1 cellular context compared by ENCODE assay signal in the genomic region with DNA sequence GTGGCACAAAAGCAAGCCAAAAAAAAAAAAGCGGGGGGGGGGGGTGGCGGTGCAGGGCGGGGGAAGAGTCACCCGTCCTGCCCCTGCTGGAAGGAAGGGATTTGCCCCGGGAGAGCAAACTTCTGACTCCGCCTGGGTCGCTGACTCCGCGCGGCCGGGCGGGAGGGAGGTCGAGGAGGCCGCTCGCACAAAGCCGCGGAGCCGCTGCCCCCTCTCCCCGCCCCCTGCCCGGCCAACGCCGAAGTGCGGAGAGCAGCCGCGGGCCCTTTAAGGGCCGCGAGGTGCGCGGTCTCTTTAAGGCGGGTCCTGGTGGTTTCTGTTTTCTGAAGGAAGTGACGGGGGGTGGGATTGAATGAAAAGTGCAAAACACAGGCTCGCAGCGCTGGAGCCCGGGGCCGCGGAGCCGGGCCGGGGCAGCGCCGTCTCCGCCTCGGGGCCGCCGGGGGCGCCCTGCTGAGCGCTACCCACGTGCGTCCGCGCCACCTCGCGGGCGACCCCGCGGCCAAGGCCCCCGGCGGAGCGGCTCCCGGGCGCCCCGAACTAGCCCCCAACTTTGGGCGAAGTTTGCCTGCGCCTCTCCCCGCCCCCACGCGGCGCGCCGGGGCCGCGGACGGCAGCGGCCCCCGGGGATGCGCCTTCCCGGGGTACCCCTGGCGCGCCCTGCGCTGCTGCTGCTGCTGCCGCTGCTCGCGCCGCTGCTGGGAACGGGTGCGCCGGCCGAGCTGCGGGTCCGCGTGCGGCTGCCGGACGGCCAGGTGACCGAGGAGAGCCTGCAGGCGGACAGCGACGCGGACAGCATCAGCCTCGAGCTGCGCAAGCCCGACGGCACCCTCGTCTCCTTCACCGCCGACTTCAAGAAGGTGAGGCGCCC.
TF ChIP-seq lines count a peak whose summit lies in the region.

TSS of gene OAF (plus strand) at position 382 of the 871 bp plus-strand sequence. CDS start at position 630, 248 bp downstream.

TF ChIP-seq in HepG2, 621 proteins besides CTCF, POLR2A, EP300 and RAD21 (continued from another document and continues in another):
- TF ChIP-seq ZNF558 (CRISPR knock-in tag; IDR thresholded peaks at IDR 0.05; ENCODE audit: borderline replicate concordance) (no peak), NCOR1 (IDR thresholded peaks at IDR 0.05; ENCODE audit: borderline replicate concordance, low read length) (peak; percentile 22; the same call in 1 of the 2 replicates), SRY (CRISPR knock-in tag; IDR thresholded peaks at IDR 0.05) (0 out of 2 replicates have a peak, but pooled peaks have one; percentile 8), HNRNPK (IDR thresholded peaks at IDR 0.05; ENCODE audit: low read depth, low read length, poor library complexity, severe bottlenecking) (peak; percentile 55), ZNF496 (CRISPR knock-in tag; IDR thresholded peaks at IDR 0.05; ENCODE audit: insufficient replicate concordance) (no peak), SKI (IDR thresholded peaks at IDR 0.05; ENCODE audit: partially characterized antibody) (no peak), TIGD3 (CRISPR knock-in tag; IDR thresholded peaks at IDR 0.05; ENCODE audit: borderline replicate concordance) (no peak), ZNF550 (CRISPR knock-in tag; IDR thresholded peaks at IDR 0.05; ENCODE audit: borderline replicate concordance) (no peak), SOX13 (IDR thresholded peaks at IDR 0.05) (no peak), SOX13 (CRISPR knock-in tag; conservative IDR thresholded peaks at IDR 0.05 in 1 of 2, IDR thresholded peaks at IDR 0.05 in 1 of 2) (peak in 1 of 2 experiments; percentile 35; a peak in 1 of 4 replicates), ZNF724P (CRISPR knock-in tag; IDR thresholded peaks at IDR 0.05; ENCODE audit: borderline replicate concordance) (no peak), ZNF577 (CRISPR knock-in tag; IDR thresholded peaks at IDR 0.05; ENCODE audit: borderline replicate concordance, low read depth) (no peak), NAIF1 (CRISPR knock-in tag; IDR thresholded peaks at IDR 0.05; ENCODE audit: borderline replicate concordance) (no peak), ZNF441 (CRISPR knock-in tag; IDR thresholded peaks at IDR 0.05; ENCODE audit: borderline replicate concordance) (peak; percentile 96), HNF4A (CRISPR knock-in tag; IDR thresholded peaks at IDR 0.05) (peak; percentile 23; the same call in 1 of the 2 replicates), ZNF430 (CRISPR knock-in tag; IDR thresholded peaks at IDR 0.05) (peak; percentile 61; the same call in 1 of the 2 replicates), LCORL (IDR thresholded peaks at IDR 0.05) (no peak), LCORL (CRISPR knock-in tag; IDR thresholded peaks at IDR 0.05) (no peak), NFIC (IDR thresholded peaks at IDR 0.05; ENCODE audit: low read length) (no peak), ZNF362 (CRISPR knock-in tag; IDR thresholded peaks at IDR 0.05; ENCODE audit: borderline replicate concordance) (peak; percentile 44; the same call in 1 of the 2 replicates), PAF1 (CRISPR knock-in tag; IDR thresholded peaks at IDR 0.05) (no peak), GATAD1 (CRISPR knock-in tag; IDR thresholded peaks at IDR 0.05) (no peak), ZEB1 (IDR thresholded peaks at IDR 0.05; ENCODE audit: insufficient replicate concordance, low read depth) (peak; percentile 48), ZNF605 (CRISPR knock-in tag; IDR thresholded peaks at IDR 0.05) (0 out of 2 replicates have a peak, but pooled peaks have one; percentile 34), PCBP1 (IDR thresholded peaks at IDR 0.05; ENCODE audit: borderline replicate concordance, low read depth, low read length) (no peak), ZNF614 (CRISPR knock-in tag; IDR thresholded peaks at IDR 0.05; ENCODE audit: borderline replicate concordance) (peak; percentile 24; the same call in 1 of the 2 replicates), UBTF (CRISPR knock-in tag; IDR thresholded peaks at IDR 0.05) (peak; percentile 54; the same call in 1 of the 2 replicates), KMT2B (CRISPR knock-in tag; IDR thresholded peaks at IDR 0.05) (peak; percentile 23; the same call in 1 of the 2 replicates), TAF1 (CRISPR knock-in tag; IDR thresholded peaks at IDR 0.05) (peak; percentile 31; the same call in 1 of the 2 replicates), ZBTB7B (CRISPR knock-in tag; IDR thresholded peaks at IDR 0.05) (peak; percentile 33; the same call in 1 of the 2 replicates), ZNF10 (CRISPR knock-in tag; IDR thresholded peaks at IDR 0.05; ENCODE audit: borderline replicate concordance, low read depth) (no peak), SAP130 (CRISPR knock-in tag; IDR thresholded peaks at IDR 0.05; ENCODE audit: low read depth) (peak; percentile 47; the same call in 1 of the 2 replicates), DR1 (CRISPR knock-in tag; IDR thresholded peaks at IDR 0.05) (no peak)
- TF ChIP-seq, protein P1, sequence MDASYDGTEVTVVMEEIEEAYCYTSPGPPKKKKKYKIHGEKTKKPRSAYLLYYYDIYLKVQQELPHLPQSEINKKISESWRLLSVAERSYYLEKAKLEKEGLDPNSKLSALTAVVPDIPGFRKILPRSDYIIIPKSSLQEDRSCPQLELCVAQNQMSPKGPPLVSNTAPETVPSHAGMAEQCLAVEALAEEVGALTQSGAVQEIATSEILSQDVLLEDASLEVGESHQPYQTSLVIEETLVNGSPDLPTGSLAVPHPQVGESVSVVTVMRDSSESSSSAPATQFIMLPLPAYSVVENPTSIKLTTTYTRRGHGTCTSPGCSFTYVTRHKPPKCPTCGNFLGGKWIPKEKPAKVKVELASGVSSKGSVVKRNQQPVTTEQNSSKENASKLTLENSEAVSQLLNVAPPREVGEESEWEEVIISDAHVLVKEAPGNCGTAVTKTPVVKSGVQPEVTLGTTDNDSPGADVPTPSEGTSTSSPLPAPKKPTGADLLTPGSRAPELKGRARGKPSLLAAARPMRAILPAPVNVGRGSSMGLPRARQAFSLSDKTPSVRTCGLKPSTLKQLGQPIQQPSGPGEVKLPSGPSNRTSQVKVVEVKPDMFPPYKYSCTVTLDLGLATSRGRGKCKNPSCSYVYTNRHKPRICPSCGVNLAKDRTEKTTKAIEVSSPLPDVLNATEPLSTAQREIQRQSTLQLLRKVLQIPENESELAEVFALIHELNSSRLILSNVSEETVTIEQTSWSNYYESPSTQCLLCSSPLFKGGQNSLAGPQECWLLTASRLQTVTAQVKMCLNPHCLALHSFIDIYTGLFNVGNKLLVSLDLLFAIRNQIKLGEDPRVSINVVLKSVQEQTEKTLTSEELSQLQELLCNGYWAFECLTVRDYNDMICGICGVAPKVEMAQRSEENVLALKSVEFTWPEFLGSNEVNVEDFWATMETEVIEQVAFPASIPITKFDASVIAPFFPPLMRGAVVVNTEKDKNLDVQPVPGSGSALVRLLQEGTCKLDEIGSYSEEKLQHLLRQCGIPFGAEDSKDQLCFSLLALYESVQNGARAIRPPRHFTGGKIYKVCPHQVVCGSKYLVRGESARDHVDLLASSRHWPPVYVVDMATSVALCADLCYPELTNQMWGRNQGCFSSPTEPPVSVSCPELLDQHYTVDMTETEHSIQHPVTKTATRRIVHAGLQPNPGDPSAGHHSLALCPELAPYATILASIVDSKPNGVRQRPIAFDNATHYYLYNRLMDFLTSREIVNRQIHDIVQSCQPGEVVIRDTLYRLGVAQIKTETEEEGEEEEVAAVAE (CRISPR knock-in tag; IDR thresholded peaks at IDR 0.05; ENCODE audit: borderline replicate concordance): no peak
- TF ChIP-seq, protein P2, sequence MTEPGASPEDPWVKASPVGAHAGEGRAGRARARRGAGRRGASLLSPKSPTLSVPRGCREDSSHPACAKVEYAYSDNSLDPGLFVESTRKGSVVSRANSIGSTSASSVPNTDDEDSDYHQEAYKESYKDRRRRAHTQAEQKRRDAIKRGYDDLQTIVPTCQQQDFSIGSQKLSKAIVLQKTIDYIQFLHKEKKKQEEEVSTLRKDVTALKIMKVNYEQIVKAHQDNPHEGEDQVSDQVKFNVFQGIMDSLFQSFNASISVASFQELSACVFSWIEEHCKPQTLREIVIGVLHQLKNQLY (CRISPR knock-in tag; IDR thresholded peaks at IDR 0.05): 0 out of 2 replicates have a peak, but pooled peaks have one; percentile 14
- TF ChIP-seq, protein P3, sequence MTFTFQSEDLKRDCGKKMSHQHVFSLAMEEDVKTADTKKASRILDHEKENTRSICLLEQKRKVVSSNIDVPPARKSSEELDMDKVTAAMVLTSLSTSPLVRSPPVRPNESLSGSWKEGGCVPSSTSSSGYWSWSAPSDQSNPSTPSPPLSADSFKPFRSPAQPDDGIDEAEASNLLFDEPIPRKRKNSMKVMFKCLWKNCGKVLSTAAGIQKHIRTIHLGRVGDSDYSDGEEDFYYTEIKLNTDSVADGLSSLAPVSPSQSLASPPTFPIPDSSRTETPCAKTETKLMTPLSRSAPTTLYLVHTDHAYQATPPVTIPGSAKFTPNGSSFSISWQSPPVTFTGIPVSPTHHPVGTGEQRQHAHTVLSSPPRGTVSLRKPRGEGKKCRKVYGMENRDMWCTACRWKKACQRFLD (CRISPR knock-in tag; IDR thresholded peaks at IDR 0.05; ENCODE audit: borderline replicate concordance): no peak
- TF ChIP-seq, protein P4, sequence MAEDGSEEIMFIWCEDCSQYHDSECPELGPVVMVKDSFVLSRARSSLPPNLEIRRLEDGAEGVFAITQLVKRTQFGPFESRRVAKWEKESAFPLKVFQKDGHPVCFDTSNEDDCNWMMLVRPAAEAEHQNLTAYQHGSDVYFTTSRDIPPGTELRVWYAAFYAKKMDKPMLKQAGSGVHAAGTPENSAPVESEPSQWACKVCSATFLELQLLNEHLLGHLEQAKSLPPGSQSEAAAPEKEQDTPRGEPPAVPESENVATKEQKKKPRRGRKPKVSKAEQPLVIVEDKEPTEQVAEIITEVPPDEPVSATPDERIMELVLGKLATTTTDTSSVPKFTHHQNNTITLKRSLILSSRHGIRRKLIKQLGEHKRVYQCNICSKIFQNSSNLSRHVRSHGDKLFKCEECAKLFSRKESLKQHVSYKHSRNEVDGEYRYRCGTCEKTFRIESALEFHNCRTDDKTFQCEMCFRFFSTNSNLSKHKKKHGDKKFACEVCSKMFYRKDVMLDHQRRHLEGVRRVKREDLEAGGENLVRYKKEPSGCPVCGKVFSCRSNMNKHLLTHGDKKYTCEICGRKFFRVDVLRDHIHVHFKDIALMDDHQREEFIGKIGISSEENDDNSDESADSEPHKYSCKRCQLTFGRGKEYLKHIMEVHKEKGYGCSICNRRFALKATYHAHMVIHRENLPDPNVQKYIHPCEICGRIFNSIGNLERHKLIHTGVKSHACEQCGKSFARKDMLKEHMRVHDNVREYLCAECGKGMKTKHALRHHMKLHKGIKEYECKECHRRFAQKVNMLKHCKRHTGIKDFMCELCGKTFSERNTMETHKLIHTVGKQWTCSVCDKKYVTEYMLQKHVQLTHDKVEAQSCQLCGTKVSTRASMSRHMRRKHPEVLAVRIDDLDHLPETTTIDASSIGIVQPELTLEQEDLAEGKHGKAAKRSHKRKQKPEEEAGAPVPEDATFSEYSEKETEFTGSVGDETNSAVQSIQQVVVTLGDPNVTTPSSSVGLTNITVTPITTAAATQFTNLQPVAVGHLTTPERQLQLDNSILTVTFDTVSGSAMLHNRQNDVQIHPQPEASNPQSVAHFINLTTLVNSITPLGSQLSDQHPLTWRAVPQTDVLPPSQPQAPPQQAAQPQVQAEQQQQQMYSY (CRISPR knock-in tag; IDR thresholded peaks at IDR 0.05): peak; percentile 54; the same call in 1 of the 2 replicates
- TF ChIP-seq, protein P5, sequence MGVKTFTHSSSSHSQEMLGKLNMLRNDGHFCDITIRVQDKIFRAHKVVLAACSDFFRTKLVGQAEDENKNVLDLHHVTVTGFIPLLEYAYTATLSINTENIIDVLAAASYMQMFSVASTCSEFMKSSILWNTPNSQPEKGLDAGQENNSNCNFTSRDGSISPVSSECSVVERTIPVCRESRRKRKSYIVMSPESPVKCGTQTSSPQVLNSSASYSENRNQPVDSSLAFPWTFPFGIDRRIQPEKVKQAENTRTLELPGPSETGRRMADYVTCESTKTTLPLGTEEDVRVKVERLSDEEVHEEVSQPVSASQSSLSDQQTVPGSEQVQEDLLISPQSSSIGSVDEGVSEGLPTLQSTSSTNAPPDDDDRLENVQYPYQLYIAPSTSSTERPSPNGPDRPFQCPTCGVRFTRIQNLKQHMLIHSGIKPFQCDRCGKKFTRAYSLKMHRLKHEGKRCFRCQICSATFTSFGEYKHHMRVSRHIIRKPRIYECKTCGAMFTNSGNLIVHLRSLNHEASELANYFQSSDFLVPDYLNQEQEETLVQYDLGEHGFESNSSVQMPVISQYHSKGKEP (CRISPR knock-in tag; IDR thresholded peaks at IDR 0.05): no peak
- TF ChIP-seq, protein P6, sequence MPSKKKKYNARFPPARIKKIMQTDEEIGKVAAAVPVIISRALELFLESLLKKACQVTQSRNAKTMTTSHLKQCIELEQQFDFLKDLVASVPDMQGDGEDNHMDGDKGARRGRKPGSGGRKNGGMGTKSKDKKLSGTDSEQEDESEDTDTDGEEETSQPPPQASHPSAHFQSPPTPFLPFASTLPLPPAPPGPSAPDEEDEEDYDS (CRISPR knock-in tag; IDR thresholded peaks at IDR 0.05): peak; percentile 53; the same call in 1 of the 2 replicates
